In genomic region chr3:141368062-141368924, GRCh38 we compare ENCODE assay signal across 1 cellular context.
TF ChIP-seq lines count a peak whose summit lies in the region.

Gene ZBTB38, plus strand, starts transcription at chr3:141368504. Its CDS starts 73,885 bp downstream, at chr3:141442389.

TF ChIP-seq in HEK293, 187 proteins besides CTCF, POLR2A, EP300 and RAD21 (continued from another document):
- TF ChIP-seq ZNF645 (tag by site-specific recombination; IDR thresholded peaks at IDR 0.05) (no peak), ZNF248 (tag by site-specific recombination; IDR thresholded peaks at IDR 0.05) (no peak), ZNF354C (tag by site-specific recombination; IDR thresholded peaks at IDR 0.05; ENCODE audit: borderline replicate concordance, low read depth) (no peak), ZBTB26 (tag by site-specific recombination; optimal IDR thresholded peaks at IDR 0.05) (no peak), ZNF596 (tag by site-specific recombination; IDR thresholded peaks at IDR 0.05) (no peak), ZNF23 (tag by site-specific recombination; IDR thresholded peaks at IDR 0.05; ENCODE audit: borderline replicate concordance) (no peak), ZNF133 (tag by site-specific recombination; IDR thresholded peaks at IDR 0.05) (no peak), ZNF549 (tag by site-specific recombination; IDR thresholded peaks at IDR 0.05) (no peak), ZNF335 (tag by site-specific recombination; conservative IDR thresholded peaks at IDR 0.05) (peak; percentile 50), YY2 (tag by site-specific recombination; IDR thresholded peaks at IDR 0.05) (0 out of 2 replicates have a peak, but pooled peaks have one; percentile 5), GFI1B (tag by site-specific recombination; IDR thresholded peaks at IDR 0.05) (no peak), ZNF558 (tag by site-specific recombination; IDR thresholded peaks at IDR 0.05) (no peak), REPIN1 (tag by site-specific recombination; IDR thresholded peaks at IDR 0.05; ENCODE audit: low read depth) (no peak), ZNF610 (tag by site-specific recombination; IDR thresholded peaks at IDR 0.05; ENCODE audit: borderline replicate concordance) (no peak), GLI2 (tag by site-specific recombination; IDR thresholded peaks at IDR 0.05; ENCODE audit: borderline replicate concordance, low read depth) (no peak), ZNF791 (tag by site-specific recombination; IDR thresholded peaks at IDR 0.05) (no peak), ZNF221 (tag by site-specific recombination; IDR thresholded peaks at IDR 0.05; ENCODE audit: borderline replicate concordance) (no peak), KLF1 (tag by site-specific recombination; IDR thresholded peaks at IDR 0.05) (no peak), ZNF214 (tag by site-specific recombination; IDR thresholded peaks at IDR 0.05; ENCODE audit: borderline replicate concordance) (no peak), ZBTB48 (tag by site-specific recombination; IDR thresholded peaks at IDR 0.05) (no peak), ZNF37A (tag by site-specific recombination; IDR thresholded peaks at IDR 0.05) (no peak), ZNF544 (tag by site-specific recombination; IDR thresholded peaks at IDR 0.05) (no peak), ZNF623 (tag by site-specific recombination; IDR thresholded peaks at IDR 0.05) (no peak), TSHZ1 (tag by site-specific recombination; IDR thresholded peaks at IDR 0.05; ENCODE audit: borderline replicate concordance) (no peak), OSR2 (tag by site-specific recombination; IDR thresholded peaks at IDR 0.05) (no peak), ZNF362 (tag by site-specific recombination; IDR thresholded peaks at IDR 0.05) (no peak), ZNF76 (tag by site-specific recombination; IDR thresholded peaks at IDR 0.05; ENCODE audit: borderline replicate concordance, low read depth) (no peak), ZNF24 (tag by site-specific recombination; IDR thresholded peaks at IDR 0.05) (no peak), ZFP37 (tag by site-specific recombination; IDR thresholded peaks at IDR 0.05) (no peak), ZNF18 (tag by site-specific recombination; IDR thresholded peaks at IDR 0.05) (no peak), ZNF391 (tag by site-specific recombination; IDR thresholded peaks at IDR 0.05; ENCODE audit: borderline replicate concordance, low read depth) (no peak), KLF7 (tag by site-specific recombination; IDR thresholded peaks at IDR 0.05; ENCODE audit: borderline replicate concordance) (no peak), ZNF830 (tag by site-specific recombination; IDR thresholded peaks at IDR 0.05; ENCODE audit: low read depth) (no peak), ZBTB21 (tag by site-specific recombination; IDR thresholded peaks at IDR 0.05) (peak; percentile 44; the same call in 1 of the 2 replicates), ZNF311 (tag by site-specific recombination; IDR thresholded peaks at IDR 0.05; ENCODE audit: borderline replicate concordance) (no peak), RBAK (tag by site-specific recombination; IDR thresholded peaks at IDR 0.05) (no peak), ZNF704 (tag by site-specific recombination; IDR thresholded peaks at IDR 0.05) (no peak), ZNF114 (tag by site-specific recombination; IDR thresholded peaks at IDR 0.05) (no peak), ZNF785 (tag by site-specific recombination; IDR thresholded peaks at IDR 0.05) (no peak), ZNF580 (tag by site-specific recombination; IDR thresholded peaks at IDR 0.05) (no peak), ZNF658 (tag by site-specific recombination; IDR thresholded peaks at IDR 0.05) (no peak), TRIM28 (IDR thresholded peaks at IDR 0.05; ENCODE audit: borderline replicate concordance, low read length) (no peak), OVOL3 (tag by site-specific recombination; IDR thresholded peaks at IDR 0.05) (no peak)
- TF ChIP-seq, protein P1, sequence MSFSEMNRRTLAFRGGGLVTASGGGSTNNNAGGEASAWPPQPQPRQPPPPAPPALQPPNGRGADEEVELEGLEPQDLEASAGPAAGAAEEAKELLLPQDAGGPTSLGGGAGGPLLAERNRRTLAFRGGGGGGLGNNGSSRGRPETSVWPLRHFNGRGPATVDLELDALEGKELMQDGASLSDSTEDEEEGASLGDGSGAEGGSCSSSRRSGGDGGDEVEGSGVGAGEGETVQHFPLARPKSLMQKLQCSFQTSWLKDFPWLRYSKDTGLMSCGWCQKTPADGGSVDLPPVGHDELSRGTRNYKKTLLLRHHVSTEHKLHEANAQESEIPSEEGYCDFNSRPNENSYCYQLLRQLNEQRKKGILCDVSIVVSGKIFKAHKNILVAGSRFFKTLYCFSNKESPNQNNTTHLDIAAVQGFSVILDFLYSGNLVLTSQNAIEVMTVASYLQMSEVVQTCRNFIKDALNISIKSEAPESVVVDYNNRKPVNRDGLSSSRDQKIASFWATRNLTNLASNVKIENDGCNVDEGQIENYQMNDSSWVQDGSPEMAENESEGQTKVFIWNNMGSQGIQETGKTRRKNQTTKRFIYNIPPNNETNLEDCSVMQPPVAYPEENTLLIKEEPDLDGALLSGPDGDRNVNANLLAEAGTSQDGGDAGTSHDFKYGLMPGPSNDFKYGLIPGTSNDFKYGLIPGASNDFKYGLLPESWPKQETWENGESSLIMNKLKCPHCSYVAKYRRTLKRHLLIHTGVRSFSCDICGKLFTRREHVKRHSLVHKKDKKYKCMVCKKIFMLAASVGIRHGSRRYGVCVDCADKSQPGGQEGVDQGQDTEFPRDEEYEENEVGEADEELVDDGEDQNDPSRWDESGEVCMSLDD (tag by site-specific recombination; IDR thresholded peaks at IDR 0.05) = no peak
- TF ChIP-seq, protein P2, sequence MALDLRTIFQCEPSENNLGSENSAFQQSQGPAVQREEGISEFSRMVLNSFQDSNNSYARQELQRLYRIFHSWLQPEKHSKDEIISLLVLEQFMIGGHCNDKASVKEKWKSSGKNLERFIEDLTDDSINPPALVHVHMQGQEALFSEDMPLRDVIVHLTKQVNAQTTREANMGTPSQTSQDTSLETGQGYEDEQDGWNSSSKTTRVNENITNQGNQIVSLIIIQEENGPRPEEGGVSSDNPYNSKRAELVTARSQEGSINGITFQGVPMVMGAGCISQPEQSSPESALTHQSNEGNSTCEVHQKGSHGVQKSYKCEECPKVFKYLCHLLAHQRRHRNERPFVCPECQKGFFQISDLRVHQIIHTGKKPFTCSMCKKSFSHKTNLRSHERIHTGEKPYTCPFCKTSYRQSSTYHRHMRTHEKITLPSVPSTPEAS (tag by site-specific recombination; IDR thresholded peaks at IDR 0.05) = no peak
- TF ChIP-seq, protein P3, sequence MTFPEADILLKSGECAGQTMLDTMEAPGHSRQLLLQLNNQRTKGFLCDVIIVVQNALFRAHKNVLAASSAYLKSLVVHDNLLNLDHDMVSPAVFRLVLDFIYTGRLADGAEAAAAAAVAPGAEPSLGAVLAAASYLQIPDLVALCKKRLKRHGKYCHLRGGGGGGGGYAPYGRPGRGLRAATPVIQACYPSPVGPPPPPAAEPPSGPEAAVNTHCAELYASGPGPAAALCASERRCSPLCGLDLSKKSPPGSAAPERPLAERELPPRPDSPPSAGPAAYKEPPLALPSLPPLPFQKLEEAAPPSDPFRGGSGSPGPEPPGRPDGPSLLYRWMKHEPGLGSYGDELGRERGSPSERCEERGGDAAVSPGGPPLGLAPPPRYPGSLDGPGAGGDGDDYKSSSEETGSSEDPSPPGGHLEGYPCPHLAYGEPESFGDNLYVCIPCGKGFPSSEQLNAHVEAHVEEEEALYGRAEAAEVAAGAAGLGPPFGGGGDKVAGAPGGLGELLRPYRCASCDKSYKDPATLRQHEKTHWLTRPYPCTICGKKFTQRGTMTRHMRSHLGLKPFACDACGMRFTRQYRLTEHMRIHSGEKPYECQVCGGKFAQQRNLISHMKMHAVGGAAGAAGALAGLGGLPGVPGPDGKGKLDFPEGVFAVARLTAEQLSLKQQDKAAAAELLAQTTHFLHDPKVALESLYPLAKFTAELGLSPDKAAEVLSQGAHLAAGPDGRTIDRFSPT (tag by site-specific recombination; IDR thresholded peaks at IDR 0.05) = peak; percentile 74
- TF ChIP-seq, protein P4, sequence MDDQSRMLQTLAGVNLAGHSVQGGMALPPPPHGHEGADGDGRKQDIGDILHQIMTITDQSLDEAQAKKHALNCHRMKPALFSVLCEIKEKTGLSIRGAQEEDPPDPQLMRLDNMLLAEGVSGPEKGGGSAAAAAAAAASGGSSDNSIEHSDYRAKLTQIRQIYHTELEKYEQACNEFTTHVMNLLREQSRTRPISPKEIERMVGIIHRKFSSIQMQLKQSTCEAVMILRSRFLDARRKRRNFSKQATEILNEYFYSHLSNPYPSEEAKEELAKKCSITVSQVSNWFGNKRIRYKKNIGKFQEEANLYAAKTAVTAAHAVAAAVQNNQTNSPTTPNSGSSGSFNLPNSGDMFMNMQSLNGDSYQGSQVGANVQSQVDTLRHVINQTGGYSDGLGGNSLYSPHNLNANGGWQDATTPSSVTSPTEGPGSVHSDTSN (CRISPR knock-in tag; IDR thresholded peaks at IDR 0.05) = no peak
